12 cellular contexts compared by ENCODE assay signal in the genomic region with DNA sequence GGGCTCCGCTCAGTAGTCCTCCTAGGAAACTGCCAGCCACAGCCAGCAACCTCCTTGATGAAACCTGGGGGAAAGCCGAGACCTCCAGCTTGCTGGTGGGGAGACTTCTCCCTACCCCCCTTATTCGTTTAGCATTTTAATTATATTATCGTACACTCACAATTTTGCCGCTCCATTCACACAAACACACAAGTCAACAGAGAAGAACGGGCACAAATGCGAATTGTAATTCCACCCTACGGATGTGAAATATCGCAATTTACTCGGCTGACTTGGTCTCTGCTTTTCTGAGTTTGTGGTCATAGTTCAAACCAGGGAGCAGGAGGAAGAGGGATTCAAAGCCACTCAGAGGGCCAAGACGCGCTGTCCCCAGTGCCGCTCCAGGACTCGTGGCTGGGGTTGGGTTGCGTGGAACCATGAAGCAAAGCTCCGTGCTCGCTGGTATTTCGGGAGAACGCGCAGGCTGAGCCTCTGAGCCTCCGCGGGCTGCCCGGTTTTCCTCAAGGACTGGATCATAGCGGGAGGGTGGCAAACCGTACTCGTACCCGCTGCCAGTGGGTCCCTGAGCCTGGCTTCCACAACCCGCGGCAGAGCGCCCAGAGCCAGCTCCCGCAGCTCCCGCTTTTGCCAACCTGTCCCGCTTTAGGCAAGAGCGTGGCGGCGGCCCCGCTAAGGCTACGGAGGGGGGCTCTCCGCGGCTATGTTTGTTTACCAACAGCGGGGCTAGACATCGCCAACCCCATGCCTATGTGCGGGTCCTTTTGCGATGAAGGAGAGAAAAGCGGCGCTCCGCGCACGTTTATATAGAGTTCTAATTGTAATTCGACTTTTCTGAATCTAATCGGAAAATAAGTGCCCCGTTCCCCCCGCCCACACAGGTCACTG. TPM values are rescaled to one million over a fixed set of nuclear protein-coding genes. Genes with fewer than 3 reads are reported as not detected.
DNase-seq lines count a peak whose midpoint lies in the region; ATAC-seq and TF ChIP-seq lines count a peak whose summit lies in the region.
"Had no signal": no experiment of that assay in that cellular context is flagged by ENCODE, and none has a peak within 500 bp of the region (broad histone marks: within the 10 kb centered on the region; RNA-seq: fewer than 3 reads in every experiment).

No MANE protein-coding gene starts in this region.

- H3K36me3 Mint-ChIP-seq in CD4-positive, alpha-beta T cell (ENCODE audit: low read depth), result no peaks in the 10 kb centered on the region
- H3K36me3 Mint-ChIP-seq in H9 (ENCODE audit: insufficient read depth in 1 of 3, low read depth in 3 of 3) (no peaks in the 10 kb centered on the region; a peak in 1 of 7 replicates), memory B cell (peaks cover 6% of the 10 kb centered on the region)
- no peaks in the 10 kb centered on the region for H3K36me3 Mint-ChIP-seq in activated T-helper 1 cell treated with anti-CD3 and anti-CD28 coated beads, Interleukin-12 subunit alpha, Interleukin-12 subunit beta, Interleukin-2, Interleukin-4 antibody, amounts not matched to agents 30 ng/mL and 10 ng/mL and 1 ng/mL, durations not matched to agents 14 hours and 24 hours and 36 hours (ENCODE audit: low read depth)

- peaks cover 99% of the 10 kb centered on the region for H3K27me3 ChIP-seq in CD4-positive, alpha-beta T cell (ENCODE audit: control insufficient read depth, insufficient read depth, low read length)
- peaks cover 84% of the 10 kb centered on the region for H3K27me3 ChIP-seq in H9 (ENCODE audit: insufficient read depth, low read length)

- no peaks in the 10 kb centered on the region for H3K4me1 ChIP-seq in H9 (ENCODE audit: insufficient read depth, low read length)

- H3K9ac ChIP-seq in H9 (ENCODE audit: extremely low read depth, insufficient read length, low read length), result no peak overlapping the region

- H2BK120ac ChIP-seq in H9 (ENCODE audit: low read depth, low read length, poor library complexity, severe bottlenecking), result no peak overlapping the region

- H3K14ac ChIP-seq in H9 (ENCODE audit: insufficient read depth, low read length), result no peak overlapping the region; the same call in 1 of the 2 replicates

- H4K20me1 ChIP-seq in H9 (ENCODE audit: control insufficient read depth, insufficient read depth, insufficient read length), result peaks cover 4% of the 10 kb centered on the region

- H2BK5ac ChIP-seq in H9 (ENCODE audit: insufficient read length, low read length), result no peak overlapping the region

- H2AFZ ChIP-seq in H9 (ENCODE audit: low read length), result no peak overlapping the region

- H3K18ac ChIP-seq in H9 (ENCODE audit: insufficient read length, low read depth, low read length), result no peak overlapping the region

- H4K8ac ChIP-seq in H9 (replicated peaks; ENCODE audit: insufficient read length, low read depth, low read length), result no peak overlapping the region

- peaks cover 66% of the 10 kb centered on the region for H3K4me1 Mint-ChIP-seq in CD4-positive, alpha-beta T cell (ENCODE audit: low read depth)
- H3K4me1 Mint-ChIP-seq in H9, result peaks cover 46 to 65% of the 10 kb centered on the region in 2 experiments
- H3K4me1 Mint-ChIP-seq in activated T-helper 1 cell treated with anti-CD3 and anti-CD28 coated beads, Interleukin-12 subunit alpha, Interleukin-12 subunit beta, Interleukin-2, Interleukin-4 antibody, amounts not matched to agents 30 ng/mL and 10 ng/mL and 1 ng/mL, durations not matched to agents 14 hours and 24 hours and 36 hours (ENCODE audit: low read depth), result peaks cover 28% of the 10 kb centered on the region
- H3K4me1 Mint-ChIP-seq in memory B cell, result peaks cover 28% of the 10 kb centered on the region

- no peak for TF ChIP-seq CTCF in CD4-positive, alpha-beta T cell (IDR thresholded peaks at IDR 0.05)
- TF ChIP-seq CTCF in H9 (conservative IDR thresholded peaks at IDR 0.05), result no peak
- no peak for TF ChIP-seq CTCF in omental fat pad (IDR thresholded peaks at IDR 0.05)

- peak overlapping the region; percentile 58 for H3K4me3 Mint-ChIP-seq in CD4-positive, alpha-beta T cell
- peak overlapping the region in 1 of 2 experiments; percentile 91; a peak in 3 of 5 replicates for H3K4me3 Mint-ChIP-seq in H9
- peak overlapping the region; percentile 49 for H3K4me3 Mint-ChIP-seq in activated T-helper 1 cell treated with anti-CD3 and anti-CD28 coated beads, Interleukin-12 subunit alpha, Interleukin-12 subunit beta, Interleukin-2, Interleukin-4 antibody, amounts not matched to agents 30 ng/mL and 10 ng/mL and 1 ng/mL, durations not matched to agents 14 hours and 24 hours and 36 hours
- H3K4me3 Mint-ChIP-seq in memory B cell, result peak overlapping the region; percentile 27

- POLR2A ChIA-PET in CD4-positive, alpha-beta T cell (lab: Charles Lee), result interaction anchor here (1.1 to 2.6 kb wide), 2 partner anchors 9 to 386 kb away, joined by 3 to 16 read pairs; a partner anchor contains a TSS

- no peaks in the 10 kb centered on the region for H3K79me2 ChIP-seq in H9 (ENCODE audit: insufficient read depth, low read length)

- no peak overlapping the region for H3K56ac ChIP-seq in H9 (ENCODE audit: insufficient read length, low read depth, low read length)

- no peak overlapping the region for H3K4ac ChIP-seq in H9 (ENCODE audit: low read depth, low read length)

- H3K9me3 Mint-ChIP-seq in CD4-positive, alpha-beta T cell, result peaks cover 2% of the 10 kb centered on the region
- peaks cover 0 to 8% of the 10 kb centered on the region in 2 experiments; a peak in 1 of 5 replicates for H3K9me3 Mint-ChIP-seq in H9
- H3K9me3 Mint-ChIP-seq in activated T-helper 1 cell treated with anti-CD3 and anti-CD28 coated beads, Interleukin-12 subunit alpha, Interleukin-12 subunit beta, Interleukin-2, Interleukin-4 antibody, amounts not matched to agents 30 ng/mL and 10 ng/mL and 1 ng/mL, durations not matched to agents 14 hours and 24 hours and 36 hours, result no peaks in the 10 kb centered on the region
- H3K9me3 Mint-ChIP-seq in memory B cell, result peaks cover 2% of the 10 kb centered on the region

- no peak overlapping the region for H2BK20ac ChIP-seq in H9 (ENCODE audit: low read depth, low read length, poor library complexity, severe bottlenecking)

- H4K5ac ChIP-seq in H9 (ENCODE audit: insufficient read length, low read depth, low read length), result no peak overlapping the region

- H3K23ac ChIP-seq in H9 (ENCODE audit: insufficient read length, low read depth, low read length), result no peak overlapping the region

- CTCF ChIA-PET in CD4-positive, alpha-beta T cell (lab: Charles Lee), result no interaction called here

- peak overlapping the region; percentile 65 for H3K4me2 ChIP-seq in H9 (ENCODE audit: insufficient read depth, insufficient read length, low read length)

- H2BK15ac ChIP-seq in H9 (ENCODE audit: low read depth, low read length), result no peak overlapping the region

- H3T11ph ChIP-seq in H9 (ENCODE audit: low read length), result no peak overlapping the region

- H3K9me3 ChIP-seq in CD4-positive, alpha-beta T cell (ENCODE audit: control insufficient read depth, low read length), result no peaks in the 10 kb centered on the region
- H3K9me3 ChIP-seq in H9 (ENCODE audit: control insufficient read depth, low read depth, low read length), result no peaks in the 10 kb centered on the region
- H3K9me3 ChIP-seq: tibial artery had no signal

- intact Hi-C loops in CD4-positive, alpha-beta T cell (cut with DNase I, micrococcal nuclease), result no loop called here
- intact Hi-C loops in activated T-helper 1 cell treated with anti-CD3 and anti-CD28 coated beads, Interleukin-12 subunit alpha, Interleukin-12 subunit beta, Interleukin-2, Interleukin-4 antibody, amounts not matched to agents 30 ng/mL and 10 ng/mL and 1 ng/mL, durations not matched to agents 14 hours and 24 hours and 36 hours (cut with micrococcal nuclease), result loop anchor here (5.0 kb wide), 2 partner anchors 132 to 803 kb away; no protein-coding TSS in a partner anchor

- peaks cover 27% of the 10 kb centered on the region for H3K23me2 ChIP-seq in H9 (ENCODE audit: insufficient read length, low read depth, low read length, poor library complexity, severe bottlenecking)

- no peak overlapping the region for H2BK12ac ChIP-seq in H9 (ENCODE audit: insufficient read length, low read depth, low read length)

- no peak overlapping the region for H4K91ac ChIP-seq in H9 (ENCODE audit: insufficient read length, low read depth, low read length)

- no peak overlapping the region for H3K27ac ChIP-seq in CD4-positive, alpha-beta T cell (ENCODE audit: low read depth, low read length)
- H3K27ac ChIP-seq in H9 (ENCODE audit: insufficient read length, low read depth, low read length), result no peak overlapping the region
- H3K27ac ChIP-seq: tibial artery had no signal

- DNase-seq in CD4-positive, alpha-beta T cell, result no peak
- DNase-seq in H9 (peak; percentile 36), memory B cell (ENCODE audit: low spot score in 2 of 2) (peak in 1 of 2 donors; percentile 22), NOMO-1 treated with dmso at 0.1 percent for 144 hours (lab: John Stamatoyannopoulos, UW; ENCODE audit: unreplicated experiment) (no peak), omental fat pad (ENCODE audit: low spot score) (no peak)
- no peak for DNase-seq in activated T-helper 1 cell treated with anti-CD3 and anti-CD28 coated beads, Interleukin-12 subunit alpha, Interleukin-12 subunit beta, Interleukin-2, Interleukin-4 antibody, amounts not matched to agents 30 ng/mL and 10 ng/mL and 1 ng/mL, durations not matched to agents 14 hours and 24 hours and 36 hours (ENCODE audit: low spot score)
- DNase-seq: effector memory CD4-positive, alpha-beta T cell; NK-92 treated with Interleukin-12 subunit alpha and Interleukin-12 subunit beta, amount 100 ng/mL, for 24 hours; tibial artery had no signal

- no peak for ATAC-seq in CD4-positive, alpha-beta T cell (ENCODE audit: poor library complexity)
- ATAC-seq in memory B cell (ENCODE audit: low read depth) (no peak), omental fat pad (ENCODE audit: low FRiP score) (no peak), GM21619 (IDR thresholded peaks at IDR 0.05; ENCODE audit: unreplicated experiment) (no peak), GM18520 (IDR thresholded peaks at IDR 0.05; ENCODE audit: unreplicated experiment) (no peak)

- H3K79me1 ChIP-seq in H9 (ENCODE audit: insufficient read depth, low read depth, low read length, poor library complexity, severe bottlenecking), result no peaks in the 10 kb centered on the region

- WGBS in H9 (ENCODE audit: extremely low coverage, insufficient read length, low lambda C conversion rate), result no CpG with 5 or more reads among the region's 53 CpGs

- peaks cover 85% of the 10 kb centered on the region for H3K27me3 Mint-ChIP-seq in CD4-positive, alpha-beta T cell
- H3K27me3 Mint-ChIP-seq in H9 (ENCODE audit: low read depth), result peaks cover 100% of the 10 kb centered on the region
- peaks cover 71% of the 10 kb centered on the region for H3K27me3 Mint-ChIP-seq in activated T-helper 1 cell treated with anti-CD3 and anti-CD28 coated beads, Interleukin-12 subunit alpha, Interleukin-12 subunit beta, Interleukin-2, Interleukin-4 antibody, amounts not matched to agents 30 ng/mL and 10 ng/mL and 1 ng/mL, durations not matched to agents 14 hours and 24 hours and 36 hours (ENCODE audit: insufficient read depth)
- H3K27me3 Mint-ChIP-seq in memory B cell, result peaks cover 38% of the 10 kb centered on the region

- H2AK5ac ChIP-seq in H9 (ENCODE audit: insufficient read length, low read length), result no peak overlapping the region

- H3K27ac Mint-ChIP-seq in CD4-positive, alpha-beta T cell, result no peak overlapping the region
- H3K27ac Mint-ChIP-seq in H9 (no peak overlapping the region; a peak in 1 of 7 replicates), memory B cell (peak overlapping the region; percentile 94)
- H3K27ac Mint-ChIP-seq in activated T-helper 1 cell treated with anti-CD3 and anti-CD28 coated beads, Interleukin-12 subunit alpha, Interleukin-12 subunit beta, Interleukin-2, Interleukin-4 antibody, amounts not matched to agents 30 ng/mL and 10 ng/mL and 1 ng/mL, durations not matched to agents 14 hours and 24 hours and 36 hours, result peak overlapping the region; percentile 52

RNA-seq across cellular contexts. Expression of a gene that starts 2.0 kb away (rescaled TPM):
- total RNA-seq in CD4-positive, alpha-beta T cell, result not detected
- total RNA-seq in H9 (2021) (0.20 and 0.22 TPM in 2 replicates), omental fat pad (not detected)
- 0.17 and 0.36 TPM in 2 replicates for total RNA-seq in activated T-helper 1 cell treated with anti-CD3 and anti-CD28 coated beads, Interleukin-12 subunit alpha, Interleukin-12 subunit beta, Interleukin-2, Interleukin-4 antibody, amounts not matched to agents 30 ng/mL and 10 ng/mL and 1 ng/mL, durations not matched to agents 14 hours and 24 hours and 36 hours
- total RNA-seq: osteocyte had no signal

RNA-seq across cellular contexts. Expression of a gene that starts 9.5 kb away (rescaled TPM):
- total RNA-seq in CD4-positive, alpha-beta T cell, result 10 to 100 TPM; 40.3 to 40.8 TPM
- 69.6 and 74.9 TPM in 2 replicates for total RNA-seq in H9 (2021)
- 110 and 119 TPM in 2 replicates for total RNA-seq in activated T-helper 1 cell treated with anti-CD3 and anti-CD28 coated beads, Interleukin-12 subunit alpha, Interleukin-12 subunit beta, Interleukin-2, Interleukin-4 antibody, amounts not matched to agents 30 ng/mL and 10 ng/mL and 1 ng/mL, durations not matched to agents 14 hours and 24 hours and 36 hours
- 10 to 100 TPM; 26.4 to 54.8 (median 32.4) TPM for total RNA-seq in omental fat pad

Comparison
In these comparisons a context has a peak if more than half of its experiments do, and no peak if none do; other contexts are left out.
1. H3K27ac Mint-ChIP-seq: peak in activated T-helper 1 cell treated with anti-CD3 and anti-CD28 coated beads, Interleukin-12 subunit alpha, Interleukin-12 subunit beta, Interleukin-2, Interleukin-4 antibody, amounts not matched to agents 30 ng/mL and 10 ng/mL and 1 ng/mL, durations not matched to agents 14 hours and 24 hours and 36 hours (single experiment) and memory B cell (single experiment); none in CD4-positive, alpha-beta T cell (single experiment) and H9 (0 of 3).